Comparison of ENCODE assay signal across 8 cellular contexts in genomic region chr14:39102265-39102968, GRCh38. TPM values are rescaled to one million over a fixed set of nuclear protein-coding genes. Genes with fewer than 3 reads are reported as not detected.
DNase-seq lines count a peak whose midpoint lies in the region; ATAC-seq, FAIRE-seq and TF ChIP-seq lines count a peak whose summit lies in the region.

No MANE protein-coding gene starts in this region.

- H3K79me2 ChIP-seq in OCI-LY1 (ENCODE audit: insufficient read depth, low read length): peaks cover 4% of the 10 kb centered on the region; the same call in 1 of the 2 replicates

- FAIRE-seq in A549 (lab: Jason Lieb, UNC): no peak

- H3K4me3 ChIP-seq in A549: peak overlapping the region; percentile 90
- H3K4me3 ChIP-seq in OCI-LY1 (ENCODE audit: low read depth, low read length, poor library complexity, severe bottlenecking): peak overlapping the region; percentile 85

- no peak overlapping the region for H2AFZ ChIP-seq in OCI-LY1 (ENCODE audit: low read length)

- TF ChIP-seq RAD21 in A549 (conservative IDR thresholded peaks at IDR 0.05 in 1 of 2, IDR thresholded peaks at IDR 0.05 in 1 of 2): no peak

- H3K9me3 ChIP-seq in A549 (no peaks in the 10 kb centered on the region), OCI-LY1 (ENCODE audit: low read length) (no peaks in the 10 kb centered on the region)

- H3K27ac ChIP-seq in A549 (peak overlapping the region; percentile 97), OCI-LY1 (ENCODE audit: low read depth, low read length, poor library complexity, severe bottlenecking) (peak overlapping the region; percentile 56)

- 2% methylated on average over 14 of the region's 23 CpGs for WGBS in A549 (ENCODE audit: missing lambda C conversion rate)

- H3K4me1 ChIP-seq in A549 (peaks cover 21% of the 10 kb centered on the region), OCI-LY1 (ENCODE audit: insufficient read depth, low read length, severe bottlenecking) (peaks cover 36% of the 10 kb centered on the region)

- TF ChIP-seq POLR2A in A549 (IDR thresholded peaks at IDR 0.05; ENCODE audit: low read length): no peak

- no peaks in the 10 kb centered on the region for H4K20me1 ChIP-seq in OCI-LY1 (ENCODE audit: insufficient read depth, low read length)

- TF ChIP-seq CTCF in A549 (IDR thresholded peaks at IDR 0.05) (no peak), OCI-LY1 (IDR thresholded peaks at IDR 0.05; ENCODE audit: low read length) (no peak)

- POLR2A ChIA-PET in A549 (lab: Yijun Ruan, JAX): interaction anchor here (0.7 to 2.2 kb wide), 14 partner anchors 11 to 330 kb away, joined by 3 to 34 read pairs (median 4); partner anchors contain the start of genes FBXO33, GEMIN2, PNN and TRAPPC6B

- H3K4me2 ChIP-seq in A549 (peak overlapping the region; percentile 66), OCI-LY1 (ENCODE audit: low read length) (peak overlapping the region; percentile 91)

- H3K36me3 ChIP-seq in OCI-LY1 (ENCODE audit: insufficient read depth, low read length): no peaks in the 10 kb centered on the region

- no peaks in the 10 kb centered on the region for H3K9me2 ChIP-seq in OCI-LY1 (ENCODE audit: low read depth, low read length)

- peak overlapping the region; percentile 86 for H3K9ac ChIP-seq in OCI-LY1 (ENCODE audit: low read length)

- CTCF ChIA-PET in A549 (lab: Yijun Ruan, JAX): interaction anchor here (0.6 to 2.2 kb wide), 7 partner anchors 30 to 324 kb away, joined by 3 to 11 read pairs (median 3); no protein-coding TSS in a partner anchor

- no peaks in the 10 kb centered on the region for H3K27me3 ChIP-seq in OCI-LY1 (ENCODE audit: insufficient read depth, low read length)

- DNase-seq in A549 (ENCODE audit: low read depth in 1 of 2, low spot score in 1 of 2) (peak; percentile 34 to 71), GM03348 (ENCODE audit: low spot score) (peak; percentile 50), cerebellum (ENCODE audit: low spot score) (peak; percentile 33), left lobe of liver (ENCODE audit: low spot score) (no peak), stromal cell of bone marrow (ENCODE audit: low read depth) (peak; percentile 28), AML-193 (lab: John Stamatoyannopoulos, UW) (no peak)

- no peaks in the 10 kb centered on the region for H3F3A ChIP-seq in OCI-LY1 (ENCODE audit: insufficient read depth, low read length)

- ATAC-seq in A549: peak; percentile 69 to 73
- ATAC-seq in HG02870 (IDR thresholded peaks at IDR 0.05; ENCODE audit: unreplicated experiment): peak; percentile 4
- ATAC-seq in left lobe of liver: peak; percentile 74

- TF ChIP-seq EP300 in A549 (IDR thresholded peaks at IDR 0.05): no peak

TF ChIP-seq in A549, 52 proteins besides CTCF, POLR2A, EP300 and RAD21:
- no peak for TF ChIP-seq CHD2 (IDR thresholded peaks at IDR 0.05; ENCODE audit: low read length, partially characterized antibody)
- no peak for TF ChIP-seq RNF2 (IDR thresholded peaks at IDR 0.05; ENCODE audit: borderline replicate concordance, low read depth)
- TF ChIP-seq GATA3 (IDR thresholded peaks at IDR 0.05; ENCODE audit: borderline replicate concordance): no peak
- no peak for TF ChIP-seq TFCP2L1 (CRISPR knock-in tag; IDR thresholded peaks at IDR 0.05)
- TF ChIP-seq JUNB (IDR thresholded peaks at IDR 0.05): no peak
- no peak for TF ChIP-seq FOXS1 (CRISPR knock-in tag; IDR thresholded peaks at IDR 0.05)
- TF ChIP-seq PBX3 (IDR thresholded peaks at IDR 0.05): no peak

RNA-seq across cellular contexts. Expression of gene SEC23A, which starts 0.6 kb away (rescaled TPM):
- polyA plus RNA-seq in A549 (2011; rRNA removed) (176 and 238 TPM in 2 replicates), A549 (2017; fragmentation: RNase III; extraction: RNeasy Plus Mini Kit Qiagen cat#74134 plus additional on column Dnase treatment) (90.2 to 105 TPM (median 96.4 TPM) in 3 replicates)
- polyA plus RNA-seq in A549 (2012; cell fraction: cytosol; rRNA removed): 41.4 and 48.1 TPM in 2 replicates
- polyA plus RNA-seq in A549 (2012; cell fraction: nucleus; rRNA removed): 29.6 and 42.0 TPM in 2 replicates
- 200 and 215 TPM in 2 replicates for polyA minus RNA-seq in A549 (2011; rRNA and poly(A)+ RNA removed)
- total RNA-seq in cerebellum (94.2 TPM), left lobe of liver (67.7 TPM)

RNA-seq across cellular contexts. Expression of gene GEMIN2, which starts 11.7 kb away (rescaled TPM):
- polyA plus RNA-seq in A549 (2011; rRNA removed) (48.1 and 67.8 TPM in 2 replicates), A549 (2017; fragmentation: RNase III; extraction: RNeasy Plus Mini Kit Qiagen cat#74134 plus additional on column Dnase treatment) (26.8 to 31.7 TPM (median 30.6 TPM) in 3 replicates)
- polyA plus RNA-seq in A549 (2012; cell fraction: cytosol; rRNA removed): 35.2 and 52.3 TPM in 2 replicates
- polyA plus RNA-seq in A549 (2012; cell fraction: nucleus; rRNA removed): 17.9 and 21.3 TPM in 2 replicates
- 9.7 and 15.5 TPM in 2 replicates for polyA minus RNA-seq in A549 (2011; rRNA and poly(A)+ RNA removed)
- total RNA-seq in cerebellum (26.0 TPM), left lobe of liver (3.6 TPM)

Comparison
In these comparisons a context has a peak if more than half of its experiments do, and no peak if none do; other contexts are left out.
1. ATAC-seq: peak in every context shown above with its lines; median percentile 74 in left lobe of liver; 71 in A549; 4 in HG02870.
2. DNase-seq: peak in A549 (2 of 2), GM03348 (single experiment), cerebellum (single experiment) and stromal cell of bone marrow (single experiment); none in left lobe of liver (single experiment) and AML-193 (0 of 2).